In the genomic region with DNA sequence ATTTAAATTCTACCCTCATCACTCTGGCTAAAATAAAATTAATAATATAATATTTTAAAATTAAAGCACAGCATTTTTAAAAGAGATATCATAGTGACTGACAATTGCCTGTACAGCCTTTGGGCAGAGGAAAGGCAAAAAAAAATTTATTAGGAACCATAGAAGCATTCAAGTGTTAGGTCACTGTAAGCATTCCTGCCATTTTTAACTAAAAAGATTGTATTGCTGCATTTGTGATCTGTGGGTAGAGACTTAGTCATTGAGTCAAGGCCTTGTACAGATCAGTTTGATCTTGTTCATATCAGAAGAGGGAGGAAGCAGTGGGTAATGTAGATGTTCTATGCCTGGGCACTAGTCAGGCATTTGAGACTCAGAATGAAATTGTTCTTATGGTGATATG, we compare ENCODE assay signal across 23 cellular contexts.
A peak's percentile ranks its signal among the peaks of the same experiment; 100 is the strongest.
DNase-seq lines count a peak whose midpoint lies in the region; ATAC-seq, FAIRE-seq and TF ChIP-seq lines count a peak whose summit lies in the region.
"Had no signal": no experiment of that assay in that cellular context is flagged by ENCODE, and none has a peak within 500 bp of the region (broad histone marks: within the 10 kb centered on the region; RNA-seq: fewer than 3 reads in every experiment).

No MANE protein-coding gene starts in this region.

- no peaks in the 10 kb centered on the region for H3K79me1 ChIP-seq in IMR-90 (ENCODE audit: low read depth in 1 of 2, low read length in 2 of 2)
- H3K79me1 ChIP-seq in trophoblast cell (ENCODE audit: low read length): no peaks in the 10 kb centered on the region

- dilution Hi-C loops in IMR-90 (cut with HindIII; ENCODE audit: low sequenced_read_pairs, unreplicated experiment): no loop called here

- H3K18ac ChIP-seq in IMR-90 (ENCODE audit: low read depth, low read length) (no peak overlapping the region), trophoblast cell (ENCODE audit: low read length) (no peak overlapping the region)

- H3K4me2 ChIP-seq in IMR-90 (ENCODE audit: low read depth, low read length) (no peak overlapping the region), trophoblast cell (ENCODE audit: low read length) (no peak overlapping the region)
- H3K4me2 ChIP-seq: A549; BLaER1 treated with 17β-estradiol and CSF1 and Interleukin-3, amounts not matched to agents 10 nM and 100 nM; GM23338 had no signal

- H3K23ac ChIP-seq in IMR-90 (ENCODE audit: low read depth, low read length): no peak overlapping the region
- H3K23ac ChIP-seq in trophoblast cell (ENCODE audit: low read length): no peak overlapping the region

- TF ChIP-seq EP300 in tibial nerve (IDR thresholded peaks at IDR 0.05): no peak

- no peak overlapping the region for H3K56ac ChIP-seq in IMR-90 (ENCODE audit: extremely low read depth, insufficient read depth, low read length)

- no peak overlapping the region for H2BK15ac ChIP-seq in IMR-90 (ENCODE audit: low read depth, low read length)

- H2BK5ac ChIP-seq in IMR-90 (ENCODE audit: low read depth, low read length, poor library complexity, severe bottlenecking) (no peak overlapping the region), trophoblast cell (ENCODE audit: low read depth, low read length, poor library complexity) (no peak overlapping the region)

- no peak overlapping the region for H3K27ac ChIP-seq in IMR-90 (ENCODE audit: insufficient read depth, low read length)
- H3K27ac ChIP-seq in trophoblast cell (ENCODE audit: low read depth, low read length): no peak overlapping the region
- no peak overlapping the region for H3K27ac ChIP-seq in tibial nerve
- H3K27ac ChIP-seq: A549; BLaER1 treated with 17β-estradiol and CSF1 and Interleukin-3, amounts not matched to agents 10 nM and 100 nM had no signal

- intact Hi-C loops in IMR-90 (cut with micrococcal nuclease): no loop called here

- in situ Hi-C loops in IMR-90 (cut with MboI; ENCODE audit: low sequenced_read_pairs): no loop called here

- no peak for TF ChIP-seq CTCF in IMR-90 (conservative IDR thresholded peaks at IDR 0.05; ENCODE audit: low read depth, low read length)
- TF ChIP-seq CTCF in bronchial epithelial cell (IDR thresholded peaks at IDR 0.05; ENCODE audit: insufficient read depth, low read length, severe bottlenecking): no peak
- TF ChIP-seq CTCF in tibial nerve (IDR thresholded peaks at IDR 0.05): no peak

- no peaks in the 10 kb centered on the region for H3K9me1 ChIP-seq in IMR-90 (ENCODE audit: insufficient read depth, low read length)

- H4K91ac ChIP-seq in IMR-90 (ENCODE audit: insufficient read depth, low read depth, low read length): no peak overlapping the region
- H4K91ac ChIP-seq in trophoblast cell (ENCODE audit: low read depth, low read length): no peak overlapping the region

- BruUV-seq in IMR-90 (replicated peaks; lab: Mats Ljungman, UMichigan): no TSS peak

- H2AFZ ChIP-seq in IMR-90 (replicated peaks; ENCODE audit: low read length, poor library complexity): no peak overlapping the region
- no peak overlapping the region for H2AFZ ChIP-seq in trophoblast cell (ENCODE audit: insufficient read depth, low read length, poor library complexity)
- H2AFZ ChIP-seq: GM23338 had no signal

- DNase-seq in EH (ENCODE audit: low read depth) (peak; percentile 47), IMR-90 (peak; percentile 35), bronchial epithelial cell (ENCODE audit: low read depth) (peak; percentile 16), trophoblast cell (peak; percentile 3 to 72), NCI-H1048 (lab: John Stamatoyannopoulos, UW) (no peak), tibial nerve (ENCODE audit: low spot score in 2 of 2) (no peak)
- DNase-seq: 8988T; ACHN; AML-193; BE2C; CD4-positive, alpha-beta T cell; CD8-positive, alpha-beta memory T cell; DMS 273 treated with DMSO at 0.1 percent for 48 hours; DMS79; GF-D8; H9 had no signal

- POLR2A ChIA-PET in IMR-90 (lab: Charles Lee; ENCODE audit: unreplicated experiment): no interaction called here

- no peak overlapping the region for H2AK9ac ChIP-seq in IMR-90 (replicated peaks; ENCODE audit: low read depth, low read length, poor library complexity)

- TF ChIP-seq POLR2A in IMR-90 (IDR thresholded peaks at IDR 0.05; ENCODE audit: low read depth, low read length): no peak
- no peak for TF ChIP-seq POLR2A in tibial nerve (IDR thresholded peaks at IDR 0.05)

- no peaks in the 10 kb centered on the region for H3K27me3 ChIP-seq in IMR-90 (ENCODE audit: control insufficient read depth, insufficient read depth, low read length)
- no peaks in the 10 kb centered on the region for H3K27me3 ChIP-seq in bronchial epithelial cell (ENCODE audit: control insufficient read depth, insufficient read depth, low read length)
- H3K27me3 ChIP-seq in trophoblast cell (ENCODE audit: insufficient read depth, low read length): no peaks in the 10 kb centered on the region
- no peaks in the 10 kb centered on the region for H3K27me3 ChIP-seq in tibial nerve
- H3K27me3 ChIP-seq: BE2C; BLaER1 treated with 17β-estradiol and CSF1 and Interleukin-3, amounts not matched to agents 10 nM and 100 nM had no signal

- H3K14ac ChIP-seq in IMR-90 (replicated peaks; ENCODE audit: low read depth, low read length) (no peak overlapping the region), trophoblast cell (ENCODE audit: low read length) (no peak overlapping the region)

- H3K36me3 ChIP-seq in IMR-90 (ENCODE audit: control insufficient read depth, insufficient read depth, low read length) (no peaks in the 10 kb centered on the region), bronchial epithelial cell (ENCODE audit: control insufficient read depth, insufficient read depth, low read length) (no peaks in the 10 kb centered on the region), trophoblast cell (ENCODE audit: control insufficient read depth in 1 of 2, insufficient read depth in 2 of 2, low read length in 2 of 2) (no peaks in the 10 kb centered on the region), tibial nerve (no peaks in the 10 kb centered on the region)
- H3K36me3 ChIP-seq: BE2C; BLaER1 treated with 17β-estradiol and CSF1 and Interleukin-3, amounts not matched to agents 10 nM and 100 nM had no signal

- H3K4ac ChIP-seq in IMR-90 (ENCODE audit: low read depth, low read length) (no peak overlapping the region), trophoblast cell (ENCODE audit: low read depth, low read length) (no peak overlapping the region)

- no peak overlapping the region for H2BK20ac ChIP-seq in IMR-90 (ENCODE audit: low read depth, low read length)

- no peaks in the 10 kb centered on the region for H4K20me1 ChIP-seq in IMR-90 (ENCODE audit: insufficient read depth, low read length)
- H4K20me1 ChIP-seq: BLaER1 treated with 17β-estradiol and CSF1 and Interleukin-3, amounts not matched to agents 10 nM and 100 nM had no signal

- H3K9ac ChIP-seq in IMR-90 (ENCODE audit: low read depth, low read length) (no peak overlapping the region), trophoblast cell (ENCODE audit: low read length) (no peak overlapping the region)
- H3K9ac ChIP-seq: BLaER1 treated with 17β-estradiol and CSF1 and Interleukin-3, amounts not matched to agents 10 nM and 100 nM had no signal

- no peak overlapping the region for H3K4me3 ChIP-seq in IMR-90 (ENCODE audit: insufficient read depth, low read depth, low read length)
- no peak overlapping the region for H3K4me3 ChIP-seq in bronchial epithelial cell (ENCODE audit: low read depth, low read length)
- no peak overlapping the region for H3K4me3 ChIP-seq in trophoblast cell (ENCODE audit: low read depth, low read length)
- no peak overlapping the region for H3K4me3 ChIP-seq in tibial nerve
- H3K4me3 ChIP-seq: A549; BLaER1 treated with 17β-estradiol and CSF1 and Interleukin-3, amounts not matched to agents 10 nM and 100 nM; GM23338 had no signal

- CTCF ChIA-PET in IMR-90 (lab: Yijun Ruan, JAX): no interaction called here

- FAIRE-seq in bronchial epithelial cell (lab: Jason Lieb, UNC): no peak
- FAIRE-seq: GM12891, GM18507 had no signal

- H4K8ac ChIP-seq in IMR-90 (ENCODE audit: low read depth in 2 of 2, low read length in 2 of 2) (no peak overlapping the region), trophoblast cell (ENCODE audit: low read depth, low read length) (no peak overlapping the region)

- H2BK120ac ChIP-seq in IMR-90 (ENCODE audit: low read depth, low read length) (no peak overlapping the region), trophoblast cell (ENCODE audit: insufficient read depth, low read length, poor library complexity) (no peak overlapping the region)

- no peak for TF ChIP-seq RAD21 in IMR-90 (IDR thresholded peaks at IDR 0.05; ENCODE audit: low read length)

- no peak overlapping the region for H4K5ac ChIP-seq in IMR-90 (ENCODE audit: low read depth, low read length)

- H3K9me3 ChIP-seq in IMR-90 (ENCODE audit: control insufficient read depth, insufficient read depth, low read length) (no peaks in the 10 kb centered on the region), trophoblast cell (ENCODE audit: insufficient read depth, low read depth, low read length) (no peaks in the 10 kb centered on the region), tibial nerve (no peaks in the 10 kb centered on the region)
- H3K9me3 ChIP-seq: A549, BE2C had no signal

- peak; percentile 40 for ATAC-seq in IMR-90 (ENCODE audit: low read depth)
- no peak for ATAC-seq in GM21717 (IDR thresholded peaks at IDR 0.05; ENCODE audit: unreplicated experiment)
- ATAC-seq: A549, GM23338, HCT116 had no signal

- H3K4me1 ChIP-seq in IMR-90 (ENCODE audit: control insufficient read depth, insufficient read depth, low read length) (no peaks in the 10 kb centered on the region; the same call in 1 of the 2 replicates), trophoblast cell (ENCODE audit: control insufficient read depth in 1 of 2, insufficient read depth in 2 of 2, low read length in 2 of 2) (no peaks in the 10 kb centered on the region), tibial nerve (no peaks in the 10 kb centered on the region)
- H3K4me1 ChIP-seq: BE2C; BLaER1 treated with 17β-estradiol and CSF1 and Interleukin-3, amounts not matched to agents 10 nM and 100 nM had no signal

- no peak overlapping the region for H4K12ac ChIP-seq in trophoblast cell (ENCODE audit: low read depth, low read length)

- no peak overlapping the region for H2BK12ac ChIP-seq in trophoblast cell (ENCODE audit: low read length)

- no peaks in the 10 kb centered on the region for H3K79me2 ChIP-seq in trophoblast cell (ENCODE audit: control insufficient read depth, insufficient read depth, low read length, poor library complexity)

- H2AK5ac ChIP-seq in IMR-90 (ENCODE audit: low read depth, low read length) (no peak overlapping the region), trophoblast cell (ENCODE audit: low read length) (no peak overlapping the region)

TF ChIP-seq in IMR-90, 13 proteins besides CTCF, POLR2A, EP300 and RAD21 (continues in another document):
- TF ChIP-seq MXI1 (IDR thresholded peaks at IDR 0.05; ENCODE audit: borderline replicate concordance, low read depth, low read length): no peak
- no peak for TF ChIP-seq BHLHE40 (IDR thresholded peaks at IDR 0.05; ENCODE audit: low read depth, low read length)
- no peak for TF ChIP-seq FOS (IDR thresholded peaks at IDR 0.05; ENCODE audit: low read depth, low read length)
- no peak for TF ChIP-seq MAZ (IDR thresholded peaks at IDR 0.05; ENCODE audit: borderline replicate concordance, low read depth, low read length)
- no peak for TF ChIP-seq RFX5 (IDR thresholded peaks at IDR 0.05; ENCODE audit: low read depth, low read length)
- TF ChIP-seq CHD1 (IDR thresholded peaks at IDR 0.05; ENCODE audit: low read depth, low read length): no peak

Comparison
In these comparisons a context has a peak if more than half of its experiments do, and no peak if none do; other contexts are left out.
1. DNase-seq: peak in EH (single experiment), IMR-90 (single experiment), bronchial epithelial cell (single experiment) and trophoblast cell (2 of 2); none in NCI-H1048 (single experiment) and tibial nerve (0 of 2).